In the genomic region with DNA sequence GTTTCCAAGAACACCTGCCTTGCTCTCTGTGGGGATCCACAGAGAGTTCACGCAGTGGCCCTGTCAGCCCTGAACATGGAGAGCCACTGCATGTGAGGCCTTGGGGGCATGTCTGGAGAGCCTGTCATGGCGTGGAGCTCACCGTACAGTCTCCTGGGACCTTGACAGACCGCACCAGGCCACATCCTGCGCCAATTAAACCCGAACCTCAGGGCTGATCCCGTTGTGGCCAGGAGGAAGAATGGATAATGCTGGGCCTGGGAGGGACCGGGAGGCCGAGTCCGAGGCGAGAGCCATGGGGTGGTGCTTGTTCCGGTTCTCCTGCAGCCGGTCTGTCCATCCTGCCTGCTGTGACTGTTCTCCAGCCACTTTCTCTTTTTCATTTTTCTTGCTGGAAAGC, we compare ENCODE assay signal across 13 cellular contexts.
DNase-seq lines count a peak whose midpoint lies in the region; ATAC-seq and TF ChIP-seq lines count a peak whose summit lies in the region.
"Had no signal": no experiment of that assay in that cellular context is flagged by ENCODE, and none has a peak within 500 bp of the region (broad histone marks: within the 10 kb centered on the region; RNA-seq: fewer than 3 reads in every experiment).

No MANE protein-coding gene starts in this region.

- intact Hi-C loops in MCF 10A (cut with micrococcal nuclease): no loop called here
- intact Hi-C loops in breast epithelium (cut with DNase I; ENCODE audit: low total_unique reads): no loop called here
- intact Hi-C loops in lower lobe of right lung (cut with DNase I): no loop called here

- H3K36me3 ChIP-seq in breast epithelium: no peaks in the 10 kb centered on the region
- H3K36me3 ChIP-seq in hepatocyte (replicated peaks; ENCODE audit: insufficient read depth, low read depth): no peaks in the 10 kb centered on the region
- peaks cover 26% of the 10 kb centered on the region for H3K36me3 ChIP-seq in thoracic aorta
- peaks cover 36% of the 10 kb centered on the region for H3K36me3 ChIP-seq in lower lobe of right lung
- H3K36me3 ChIP-seq in Karpas-422 (ENCODE audit: insufficient read depth, low read length): no peaks in the 10 kb centered on the region

- no TSS peak for BruUV-seq in MCF 10A (replicated peaks; lab: Mats Ljungman, UMichigan)

- H3K4me3 ChIP-seq in breast epithelium (no peak overlapping the region), hepatocyte (no peak overlapping the region), thoracic aorta (no peak overlapping the region), lower lobe of right lung (no peak overlapping the region), Karpas-422 (ENCODE audit: low read length) (no peak overlapping the region)
- H3K4me3 ChIP-seq: upper lobe of right lung had no signal

- TF ChIP-seq CTCF in MCF 10A (IDR thresholded peaks at IDR 0.05; ENCODE audit: unreplicated experiment) (no peak), breast epithelium (IDR thresholded peaks at IDR 0.05) (no peak), hepatocyte (IDR thresholded peaks at IDR 0.05; ENCODE audit: poor library complexity) (no peak), thoracic aorta (IDR thresholded peaks at IDR 0.05) (no peak), lower lobe of right lung (IDR thresholded peaks at IDR 0.05) (no peak)

- no peak for DNase-seq in MCF 10A (ENCODE audit: unreplicated experiment)
- DNase-seq in breast epithelium (ENCODE audit: low spot score in 2 of 2): no peak
- DNase-seq in hepatocyte (ENCODE audit: low spot score): no peak
- DNase-seq in thoracic aorta (ENCODE audit: low spot score): no peak
- DNase-seq in lower lobe of right lung: no peak
- no peak for DNase-seq in Karpas-422
- DNase-seq in iPS-NIHi11 (ENCODE audit: low spot score): no peak
- DNase-seq: effector CD4-positive, alpha-beta T cell; stimulated activated naive B cell treated with anti-CD40 and anti-IgM and Interleukin-4, amounts not matched to agents 10 μg/mL and 1 μg/mL and 100 μg/mL, for 72 hours had no signal

- POLR2A ChIA-PET in MCF 10A (lab: Yijun Ruan, JAX): interaction anchor here (0.9 to 1.3 kb wide), 3 partner anchors 67 to 1028 kb away, joined by 3 read pairs; no protein-coding TSS in a partner anchor

- H4K20me1 ChIP-seq in hepatocyte (ENCODE audit: insufficient read depth, poor library complexity, severe bottlenecking) (no peaks in the 10 kb centered on the region), Karpas-422 (ENCODE audit: insufficient read depth, low read depth, low read length) (no peaks in the 10 kb centered on the region)

- H3K27me3 ChIP-seq in breast epithelium (no peaks in the 10 kb centered on the region), hepatocyte (no peaks in the 10 kb centered on the region), thoracic aorta (replicated peaks; ENCODE audit: insufficient read depth) (no peaks in the 10 kb centered on the region), lower lobe of right lung (ENCODE audit: low read depth) (no peaks in the 10 kb centered on the region), Karpas-422 (ENCODE audit: low read length) (no peaks in the 10 kb centered on the region)
- H3K27me3 ChIP-seq: upper lobe of right lung had no signal

- peak overlapping the region in 1 of 2 donors; percentile 44 for H3K27ac ChIP-seq in breast epithelium
- peak overlapping the region; percentile 56 for H3K27ac ChIP-seq in hepatocyte
- peak overlapping the region; percentile 12 to 22 for H3K27ac ChIP-seq in thoracic aorta
- H3K27ac ChIP-seq in lower lobe of right lung: no peak overlapping the region
- no peak overlapping the region for H3K27ac ChIP-seq in Karpas-422 (ENCODE audit: low read length)
- H3K27ac ChIP-seq: upper lobe of right lung had no signal

- no peaks in the 10 kb centered on the region for H3K9me3 Mint-ChIP-seq in MCF 10A (ENCODE audit: unreplicated experiment)
- H3K9me3 Mint-ChIP-seq: activated CD4-positive, alpha-beta T cell treated with anti-CD3 and anti-CD28 coated beads, Interleukin-2, amount 10 ng/mL, durations not matched to agents 7 days and 5 days; activated naive CD8-positive, alpha-beta T cell treated with anti-CD3 and anti-CD28 coated beads for 36 hours; stimulated activated naive B cell treated with anti-CD40 and anti-IgM and Interleukin-4, amounts not matched to agents 10 μg/mL and 1 μg/mL and 100 μg/mL, for 72 hours had no signal

- TF ChIP-seq POLR2A in breast epithelium (IDR thresholded peaks at IDR 0.05): no peak

- H3K9me3 ChIP-seq in breast epithelium (no peaks in the 10 kb centered on the region), hepatocyte (ENCODE audit: low read depth) (no peaks in the 10 kb centered on the region), thoracic aorta (no peaks in the 10 kb centered on the region), lower lobe of right lung (no peaks in the 10 kb centered on the region), Karpas-422 (ENCODE audit: low read length) (no peaks in the 10 kb centered on the region)
- H3K9me3 ChIP-seq: upper lobe of right lung had no signal

- H3K9me2 ChIP-seq in hepatocyte (replicated peaks; ENCODE audit: insufficient read depth) (no peaks in the 10 kb centered on the region), Karpas-422 (replicated peaks; ENCODE audit: insufficient read depth, low read length) (no peaks in the 10 kb centered on the region)

- peaks cover 0 to 6% of the 10 kb centered on the region in 2 donors for H3K4me1 ChIP-seq in breast epithelium
- H3K4me1 ChIP-seq in hepatocyte (ENCODE audit: insufficient read depth): peaks cover 4% of the 10 kb centered on the region
- H3K4me1 ChIP-seq in thoracic aorta (ENCODE audit: control insufficient read depth in 1 of 2, low read depth in 2 of 2): peaks cover 0 to 4% of the 10 kb centered on the region in 2 donors
- H3K4me1 ChIP-seq in lower lobe of right lung: peaks cover 10% of the 10 kb centered on the region
- no peaks in the 10 kb centered on the region for H3K4me1 ChIP-seq in Karpas-422 (ENCODE audit: low read length)
- H3K4me1 ChIP-seq: upper lobe of right lung had no signal

- no peak overlapping the region for H3K4me3 Mint-ChIP-seq in MCF 10A (ENCODE audit: unreplicated experiment)
- H3K4me3 Mint-ChIP-seq: activated CD4-positive, alpha-beta T cell treated with anti-CD3 and anti-CD28 coated beads, Interleukin-2, amount 10 ng/mL, durations not matched to agents 7 days and 5 days; activated naive CD8-positive, alpha-beta T cell treated with anti-CD3 and anti-CD28 coated beads for 36 hours; stimulated activated naive B cell treated with anti-CD40 and anti-IgM and Interleukin-4, amounts not matched to agents 10 μg/mL and 1 μg/mL and 100 μg/mL, for 72 hours had no signal

- CTCF ChIA-PET in MCF 10A (lab: Yijun Ruan, JAX): interaction anchor here (0.7 to 2.3 kb wide), 8 partner anchors 8 to 122 kb away, joined by 3 to 10 read pairs (median 3); no protein-coding TSS in a partner anchor

- no peak overlapping the region for H3K9ac ChIP-seq in Karpas-422 (ENCODE audit: low read length)

- no peaks in the 10 kb centered on the region for H3K27me3 Mint-ChIP-seq in MCF 10A (ENCODE audit: insufficient read depth, unreplicated experiment)
- H3K27me3 Mint-ChIP-seq: activated CD4-positive, alpha-beta T cell treated with anti-CD3 and anti-CD28 coated beads, Interleukin-2, amount 10 ng/mL, durations not matched to agents 7 days and 5 days; activated naive CD8-positive, alpha-beta T cell treated with anti-CD3 and anti-CD28 coated beads for 36 hours; stimulated activated naive B cell treated with anti-CD40 and anti-IgM and Interleukin-4, amounts not matched to agents 10 μg/mL and 1 μg/mL and 100 μg/mL, for 72 hours had no signal

- no peak overlapping the region for H2AFZ ChIP-seq in hepatocyte
- H2AFZ ChIP-seq in Karpas-422 (ENCODE audit: low read length): no peak overlapping the region

- H3K79me2 ChIP-seq in hepatocyte (peaks cover 12% of the 10 kb centered on the region), Karpas-422 (ENCODE audit: low read length) (0 out of 2 replicates have a peak, but pooled peaks cover under 1% of the 10 kb centered on the region)

- ATAC-seq in SK-N-SH treated with all-trans-retinoic acid at 6 μM for 48 hours (peak; percentile 2; the same call in 2 of the 3 replicates), thoracic aorta (ENCODE audit: insufficient number of reproducible peaks, low FRiP score, low read depth) (no peak), lower lobe of right lung (no peak)
- ATAC-seq: stimulated activated naive B cell treated with anti-CD40 and anti-IgM and Interleukin-4, amounts not matched to agents 10 μg/mL and 1 μg/mL and 100 μg/mL, for 72 hours; upper lobe of right lung had no signal

- H3K4me1 Mint-ChIP-seq in MCF 10A (ENCODE audit: insufficient read depth, unreplicated experiment): peaks cover 22% of the 10 kb centered on the region

- 96% methylated on average over 13 of the region's 13 CpGs for WGBS in hepatocyte (ENCODE audit: low lambda C conversion rate, missing lambda C conversion rate)

- H3K27ac Mint-ChIP-seq in MCF 10A (ENCODE audit: low read depth, unreplicated experiment): peak overlapping the region; percentile 84
- H3K27ac Mint-ChIP-seq: activated CD4-positive, alpha-beta T cell treated with anti-CD3 and anti-CD28 coated beads, Interleukin-2, amount 10 ng/mL, durations not matched to agents 7 days and 5 days; stimulated activated naive B cell treated with anti-CD40 and anti-IgM and Interleukin-4, amounts not matched to agents 10 μg/mL and 1 μg/mL and 100 μg/mL, for 72 hours had no signal

- H3K4me2 ChIP-seq in hepatocyte (no peak overlapping the region), Karpas-422 (ENCODE audit: low read depth, low read length, poor library complexity, severe bottlenecking) (no peak overlapping the region)

- H3K36me3 Mint-ChIP-seq in MCF 10A (ENCODE audit: insufficient read depth, unreplicated experiment): peaks cover 4% of the 10 kb centered on the region

TF ChIP-seq in SK-N-SH treated with all-trans-retinoic acid at 6 μM for 48 hours, 23 proteins besides CTCF, POLR2A, EP300 and RAD21 (continues in another document):
- no peak for TF ChIP-seq ZC3H10 (CRISPR knock-in tag; IDR thresholded peaks at IDR 0.05)
- no peak for TF ChIP-seq GLIS3 (CRISPR knock-in tag; IDR thresholded peaks at IDR 0.05)
- no peak for TF ChIP-seq CSDC2 (CRISPR knock-in tag; IDR thresholded peaks at IDR 0.05)
- TF ChIP-seq SNAI2 (CRISPR knock-in tag; IDR thresholded peaks at IDR 0.05): no peak
- TF ChIP-seq ZFP3 (CRISPR knock-in tag; IDR thresholded peaks at IDR 0.05): no peak
- no peak for TF ChIP-seq POU6F1 (CRISPR knock-in tag; IDR thresholded peaks at IDR 0.05; ENCODE audit: borderline replicate concordance, low read depth)

Comparison
In these comparisons a context has a peak if more than half of its experiments do, and no peak if none do; other contexts are left out.
1. H3K27ac ChIP-seq: peak in hepatocyte (single experiment) and thoracic aorta (2 of 2); none in lower lobe of right lung (single experiment) and Karpas-422 (single experiment).